In the genomic region with DNA sequence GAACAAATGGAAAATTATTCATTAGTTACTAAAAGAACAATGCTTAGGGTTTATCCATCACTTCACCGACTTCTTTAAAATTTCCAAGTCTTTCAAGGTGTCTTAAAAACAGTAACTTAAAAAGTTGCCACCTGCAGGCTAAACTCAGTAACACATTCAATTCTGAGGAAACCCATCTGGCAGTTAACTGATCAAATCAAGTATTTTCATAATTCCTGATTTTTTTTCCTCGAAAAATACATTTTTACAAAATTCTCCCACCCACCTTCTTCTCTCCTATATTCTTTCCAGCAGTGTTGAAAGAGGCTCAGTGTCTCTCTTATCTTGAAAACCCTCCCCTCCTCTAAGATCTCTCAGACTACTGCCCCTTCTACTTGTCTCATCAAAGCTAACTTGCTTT, we compare ENCODE assay signal across 8 cellular contexts. TPM values are rescaled to one million over a fixed set of nuclear protein-coding genes. Genes with fewer than 3 reads are reported as not detected.
DNase-seq lines count a peak whose midpoint lies in the region; ATAC-seq and TF ChIP-seq lines count a peak whose summit lies in the region.

No MANE protein-coding gene starts in this region.

- peaks cover 94% of the 10 kb centered on the region for H3K79me2 ChIP-seq in DOHH2 (ENCODE audit: control insufficient read depth, low read length)

- H3K27ac ChIP-seq in DOHH2 (ENCODE audit: low read depth, low read length): peak overlapping the region; percentile 22; the same call in 1 of the 2 replicates

- H3K9me2 ChIP-seq in DOHH2 (replicated peaks; ENCODE audit: control insufficient read depth, low read length): no peaks in the 10 kb centered on the region

- no peaks in the 10 kb centered on the region for H3K27me3 Mint-ChIP-seq in activated T-helper 17 cell treated with anti-CD3 and anti-CD28 coated beads, Interleukin-2, amount 50 U/mL, for 72 hours

- peaks cover 92% of the 10 kb centered on the region for H3K36me3 Mint-ChIP-seq in activated T-helper 17 cell treated with anti-CD3 and anti-CD28 coated beads, Interleukin-2, amount 50 U/mL, for 72 hours (ENCODE audit: low read depth)

- no peaks in the 10 kb centered on the region for H3K9me3 Mint-ChIP-seq in activated T-helper 17 cell treated with anti-CD3 and anti-CD28 coated beads, Interleukin-2, amount 50 U/mL, for 72 hours

- H3K27me3 ChIP-seq in DOHH2 (ENCODE audit: control insufficient read depth, low read length): no peaks in the 10 kb centered on the region

- DNase-seq in Kasumi-1 (lab: John Stamatoyannopoulos, UW) (peak; percentile 1 to 14), choroid plexus epithelial cell (ENCODE audit: low read depth) (peak; percentile 67), non-pigmented ciliary epithelial cell (ENCODE audit: low read depth) (peak; percentile 13)
- no peak for DNase-seq in stimulated activated CD4-positive, alpha-beta T cell treated with anti-CD3 and anti-CD28 coated beads, Interleukin-4, amount 100 ng/mL, for 1 hour

- no peaks in the 10 kb centered on the region for H3K9me3 ChIP-seq in DOHH2 (ENCODE audit: control insufficient read depth, insufficient read depth, low read length)

- H3K4me3 Mint-ChIP-seq in activated T-helper 17 cell treated with anti-CD3 and anti-CD28 coated beads, Interleukin-2, amount 50 U/mL, for 72 hours: no peak overlapping the region

- no peaks in the 10 kb centered on the region for H3K4me1 Mint-ChIP-seq in activated T-helper 17 cell treated with anti-CD3 and anti-CD28 coated beads, Interleukin-2, amount 50 U/mL, for 72 hours

- H4K20me1 ChIP-seq in DOHH2 (ENCODE audit: control insufficient read depth, insufficient read depth, low read depth, low read length): no peaks in the 10 kb centered on the region; the same call in 1 of the 2 replicates

- H3F3A ChIP-seq in DOHH2 (ENCODE audit: control insufficient read depth, insufficient read depth): peaks cover 3% of the 10 kb centered on the region; the same call in 1 of the 2 replicates

- no peak overlapping the region for H3K4me2 ChIP-seq in DOHH2 (ENCODE audit: low read length)

- H3K4me3 ChIP-seq in DOHH2 (ENCODE audit: low read length): no peak overlapping the region
- no peak overlapping the region for H3K4me3 ChIP-seq in choroid plexus epithelial cell (ENCODE audit: low read depth, low read length)

- no peak overlapping the region for H3K27ac Mint-ChIP-seq in activated T-helper 17 cell treated with anti-CD3 and anti-CD28 coated beads, Interleukin-2, amount 50 U/mL, for 72 hours

- peaks cover 35% of the 10 kb centered on the region for H3K4me1 ChIP-seq in DOHH2 (ENCODE audit: control insufficient read depth, low read length)

- no peak for ATAC-seq in GM18858 (IDR thresholded peaks at IDR 0.05; ENCODE audit: unreplicated experiment)
- ATAC-seq in activated T-helper 17 cell treated with anti-CD3 and anti-CD28 coated beads, Interleukin-2, amount 50 U/mL, for 72 hours (replicated peaks): no peak
- no peak for ATAC-seq in GM21576 (IDR thresholded peaks at IDR 0.05; ENCODE audit: unreplicated experiment)

- TF ChIP-seq CTCF in DOHH2 (IDR thresholded peaks at IDR 0.05; ENCODE audit: low read depth, low read length, poor library complexity, severe bottlenecking) (peak; percentile 58), choroid plexus epithelial cell (conservative IDR thresholded peaks at IDR 0.05; ENCODE audit: low read depth, low read length) (peak; percentile 52)

- H3K36me3 ChIP-seq in DOHH2 (ENCODE audit: control insufficient read depth, low read length): peaks cover 91% of the 10 kb centered on the region

RNA-seq across cellular contexts. Expression of gene PARN, which starts 29.9 kb away (rescaled TPM):
- total RNA-seq in activated T-helper 17 cell treated with anti-CD3 and anti-CD28 coated beads, Interleukin-2, amount 50 U/mL, for 72 hours: 10 to 100 TPM; 28.0 to 46.3 TPM

RNA-seq across cellular contexts. Expression of gene BFAR, which starts 32.6 kb away (rescaled TPM):
- 10 to 100 TPM; 41.4 to 62.2 TPM for total RNA-seq in activated T-helper 17 cell treated with anti-CD3 and anti-CD28 coated beads, Interleukin-2, amount 50 U/mL, for 72 hours
